ENCODE assay signal across 16 cellular contexts in genomic region chr14:32578181-32578580, GRCh38.
DNase-seq lines count a peak whose midpoint lies in the region; ATAC-seq and TF ChIP-seq lines count a peak whose summit lies in the region.
"Had no signal": no experiment of that assay in that cellular context is flagged by ENCODE, and none has a peak within 500 bp of the region (broad histone marks: within the 10 kb centered on the region; RNA-seq: fewer than 3 reads in every experiment).

No MANE protein-coding gene starts in this region.

- H3K27ac ChIP-seq in OCI-LY3 (ENCODE audit: low read length): no peak overlapping the region
- no peak overlapping the region for H3K27ac ChIP-seq in smooth muscle cell (ENCODE audit: low read depth)
- no peak overlapping the region for H3K27ac ChIP-seq in Karpas-422 (ENCODE audit: low read length)
- H3K27ac ChIP-seq: BLaER1, PC-9 had no signal

- H3K4me3 ChIP-seq in OCI-LY3 (ENCODE audit: low read length): peak overlapping the region; percentile 44
- H3K4me3 ChIP-seq in smooth muscle cell: no peak overlapping the region
- no peak overlapping the region for H3K4me3 ChIP-seq in Karpas-422 (ENCODE audit: low read length)
- H3K4me3 ChIP-seq: BLaER1, PC-9 had no signal

- peak; percentile 95 for ATAC-seq in GM18868 (IDR thresholded peaks at IDR 0.05; ENCODE audit: unreplicated experiment)
- ATAC-seq in GM21515 (IDR thresholded peaks at IDR 0.05; ENCODE audit: unreplicated experiment): peak; percentile 79
- peak; percentile 75 for ATAC-seq in HG03045 (IDR thresholded peaks at IDR 0.05; ENCODE audit: unreplicated experiment)

- H3K9me2 ChIP-seq in Karpas-422 (replicated peaks; ENCODE audit: insufficient read depth, low read length): no peaks in the 10 kb centered on the region

- TF ChIP-seq CTCF in OCI-LY3 (IDR thresholded peaks at IDR 0.05; ENCODE audit: low read depth, low read length) (no peak), smooth muscle cell (IDR thresholded peaks at IDR 0.05; ENCODE audit: borderline replicate concordance, insufficient read depth, poor library complexity, severe bottlenecking) (no peak)

- peaks cover 20% of the 10 kb centered on the region; the same call in 1 of the 2 replicates for H3K27me3 ChIP-seq in OCI-LY3 (ENCODE audit: low read depth, low read length)
- no peaks in the 10 kb centered on the region for H3K27me3 ChIP-seq in smooth muscle cell (ENCODE audit: low read depth)
- no peaks in the 10 kb centered on the region for H3K27me3 ChIP-seq in Karpas-422 (ENCODE audit: low read length)
- H3K27me3 ChIP-seq: BLaER1 had no signal

- no peak for DNase-seq in NCI-H748 (lab: John Stamatoyannopoulos, UW; ENCODE audit: unreplicated experiment)
- no peak for DNase-seq in smooth muscle cell (lab: John Stamatoyannopoulos, UW; ENCODE audit: unreplicated experiment)
- no peak for DNase-seq in Karpas-422
- no peak for DNase-seq in activated CD4-positive, CD25-positive, alpha-beta regulatory T cell treated with anti-CD3 and anti-CD28 coated beads, Interleukin-2, amount 50 U/mL, for 72 hours
- DNase-seq: activated CD4-positive, CD25-positive, alpha-beta regulatory T cell; activated CD8-positive, alpha-beta memory T cell treated with anti-CD3 and anti-CD28 coated beads, Interleukin-2, amount 50 U/mL, for 48 hours; DMS79; HCEC 1CT; NCI-H1092 treated with DMSO at 0.1 percent for 48 hours; occipital lobe; PC-9 had no signal

- H3K9me3 ChIP-seq in OCI-LY3 (ENCODE audit: insufficient read depth, low read length) (no peaks in the 10 kb centered on the region), smooth muscle cell (replicated peaks; ENCODE audit: low read depth) (no peaks in the 10 kb centered on the region), Karpas-422 (ENCODE audit: low read length) (no peaks in the 10 kb centered on the region)

- H3K36me3 ChIP-seq in OCI-LY3 (replicated peaks; ENCODE audit: low read depth, low read length) (no peaks in the 10 kb centered on the region), smooth muscle cell (ENCODE audit: low read depth) (no peaks in the 10 kb centered on the region), Karpas-422 (ENCODE audit: insufficient read depth, low read length) (no peaks in the 10 kb centered on the region)
- H3K36me3 ChIP-seq: BLaER1 had no signal

- H3K9ac ChIP-seq in OCI-LY3 (ENCODE audit: low read length) (no peak overlapping the region), smooth muscle cell (ENCODE audit: low read depth) (no peak overlapping the region), Karpas-422 (ENCODE audit: low read length) (no peak overlapping the region)
- H3K9ac ChIP-seq: BLaER1 had no signal

- H3K79me2 ChIP-seq in OCI-LY3 (ENCODE audit: low read length) (no peaks in the 10 kb centered on the region), smooth muscle cell (ENCODE audit: low read depth) (no peaks in the 10 kb centered on the region), Karpas-422 (ENCODE audit: low read length) (no peaks in the 10 kb centered on the region)

- no peaks in the 10 kb centered on the region for H3F3A ChIP-seq in smooth muscle cell (ENCODE audit: low read depth)

- H4K20me1 ChIP-seq in OCI-LY3 (ENCODE audit: insufficient read depth, low read length): no peaks in the 10 kb centered on the region
- no peaks in the 10 kb centered on the region for H4K20me1 ChIP-seq in smooth muscle cell (ENCODE audit: low read depth)
- H4K20me1 ChIP-seq in Karpas-422 (ENCODE audit: insufficient read depth, low read depth, low read length): no peaks in the 10 kb centered on the region
- H4K20me1 ChIP-seq: BLaER1 had no signal

- H3K4me2 ChIP-seq in OCI-LY3 (ENCODE audit: low read length) (peak overlapping the region; percentile 74), smooth muscle cell (no peak overlapping the region), Karpas-422 (ENCODE audit: low read depth, low read length, poor library complexity, severe bottlenecking) (no peak overlapping the region)
- H3K4me2 ChIP-seq: BLaER1, PC-9 had no signal

- H3K4me1 ChIP-seq in OCI-LY3 (ENCODE audit: low read length): peaks cover 31% of the 10 kb centered on the region
- no peaks in the 10 kb centered on the region for H3K4me1 ChIP-seq in smooth muscle cell (ENCODE audit: low read depth)
- H3K4me1 ChIP-seq in Karpas-422 (ENCODE audit: low read length): peaks cover 10% of the 10 kb centered on the region
- H3K4me1 ChIP-seq: BLaER1 had no signal

- no peak overlapping the region for H2AFZ ChIP-seq in OCI-LY3 (ENCODE audit: low read depth, low read length)
- no peak overlapping the region for H2AFZ ChIP-seq in smooth muscle cell (ENCODE audit: low read depth)
- H2AFZ ChIP-seq in Karpas-422 (ENCODE audit: low read length): no peak overlapping the region
- H2AFZ ChIP-seq: PC-9 had no signal

- 79% methylated on average over 1 of the region's 1 CpG for WGBS in smooth muscle cell (ENCODE audit: low lambda C conversion rate)
